ENCODE assay signal across 2 cellular contexts in the genomic region with DNA sequence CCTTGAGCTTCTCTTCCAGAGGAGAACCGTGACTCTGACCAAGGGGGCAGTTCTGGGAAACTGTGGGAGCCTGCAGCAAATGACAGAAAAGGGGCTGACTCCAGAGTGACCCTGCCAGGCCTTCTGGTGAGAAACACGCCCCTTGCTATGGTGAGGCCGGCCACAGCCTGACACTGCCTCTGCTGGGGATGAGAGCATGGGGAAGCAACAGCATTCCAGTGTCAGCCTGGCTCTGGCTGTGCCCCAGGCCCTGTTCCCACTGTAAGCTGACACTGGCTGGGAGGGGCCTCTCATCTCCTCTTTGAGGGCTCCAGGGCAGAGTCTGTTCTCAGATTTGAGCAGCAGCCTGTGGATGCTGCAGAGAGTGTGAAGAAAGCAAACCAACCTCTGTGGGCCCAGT.
TF ChIP-seq lines count a peak whose summit lies in the region.

No MANE protein-coding gene starts in this region.

TF ChIP-seq in IMR-90, 13 proteins besides CTCF, POLR2A, EP300 and RAD21 (continued from another document):
- TF ChIP-seq MAFK (IDR thresholded peaks at IDR 0.05; ENCODE audit: low read depth, low read length) (no peak), FOS (IDR thresholded peaks at IDR 0.05; ENCODE audit: low read depth, low read length) (no peak)

TF ChIP-seq in GM12891, 5 proteins besides CTCF, POLR2A, EP300 and RAD21 (continued from another document):
- TF ChIP-seq PAX5 (IDR thresholded peaks at IDR 0.05; ENCODE audit: insufficient read depth, low read length, severe bottlenecking) = no peak
- TF ChIP-seq TAF1 (IDR thresholded peaks at IDR 0.05; ENCODE audit: low read depth, low read length) = no peak
